Comparison of ENCODE assay signal across 9 cellular contexts in the genomic region with DNA sequence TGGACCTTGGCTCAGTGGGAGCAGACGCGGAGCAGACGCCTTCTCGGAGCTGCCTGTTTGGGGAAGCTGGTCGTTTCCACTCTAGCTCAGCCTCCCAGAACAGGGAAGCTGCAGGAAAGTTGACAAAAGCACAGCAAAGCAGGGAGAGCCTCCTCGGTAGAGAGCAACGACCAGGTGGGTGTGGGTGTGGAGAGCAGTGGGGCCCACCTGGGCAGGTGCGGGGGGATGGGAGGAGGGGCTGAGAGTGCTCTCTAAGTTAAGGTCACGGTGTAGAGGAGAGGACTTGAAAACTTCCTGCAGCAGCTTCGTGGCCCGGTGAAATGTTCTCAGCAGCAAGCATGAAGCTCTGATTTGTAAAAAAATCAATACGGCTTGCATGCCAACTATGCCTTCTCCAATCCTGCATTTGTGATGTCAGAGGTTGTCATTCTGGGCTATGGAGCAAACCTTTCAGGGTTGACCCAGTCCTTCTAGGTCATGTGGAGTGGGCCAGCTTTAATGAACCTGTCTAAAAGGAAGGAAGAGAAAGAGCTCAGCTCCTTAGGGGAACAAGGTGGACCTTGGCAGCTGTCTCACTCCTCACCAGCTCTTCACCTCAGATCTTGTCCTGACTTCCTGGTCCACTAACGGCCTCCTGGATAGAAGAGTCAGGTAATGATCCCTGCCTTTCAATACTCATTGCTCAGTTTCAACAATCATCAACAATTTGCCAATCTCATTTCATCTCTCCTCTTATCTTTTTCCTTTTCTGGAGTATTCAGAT.
DNase-seq lines count a peak whose midpoint lies in the region; ATAC-seq and TF ChIP-seq lines count a peak whose summit lies in the region.
"Had no signal": no experiment of that assay in that cellular context is flagged by ENCODE, and none has a peak within 500 bp of the region (broad histone marks: within the 10 kb centered on the region; RNA-seq: fewer than 3 reads in every experiment).

No MANE protein-coding gene starts in this region.

- no peaks in the 10 kb centered on the region for H3K36me3 Mint-ChIP-seq in CD8-positive, alpha-beta T cell
- no peaks in the 10 kb centered on the region for H3K36me3 Mint-ChIP-seq in T-helper 17 cell (ENCODE audit: low read depth)

- no peaks in the 10 kb centered on the region for H3K36me3 ChIP-seq in CD8-positive, alpha-beta T cell (ENCODE audit: insufficient read depth, low read length)

- intact Hi-C loops in CD8-positive, alpha-beta T cell (cut with DNase I, micrococcal nuclease), result loop anchor here (1.0 to 5.0 kb wide), 4 partner anchors 34 to 177 kb away; partner anchors contain the start of gene UBL3 (in 1 of the 2)
- intact Hi-C loops in posterior vena cava (cut with DNase I), result no loop called here

- H3K4me3 ChIP-seq in CD8-positive, alpha-beta T cell (ENCODE audit: low read depth, low read length), result peak overlapping the region; percentile 51

- H3K27me3 ChIP-seq in CD8-positive, alpha-beta T cell (ENCODE audit: insufficient read depth, low read length), result no peaks in the 10 kb centered on the region

- H3K27me3 Mint-ChIP-seq in CD8-positive, alpha-beta T cell (ENCODE audit: low read depth), result no peaks in the 10 kb centered on the region
- H3K27me3 Mint-ChIP-seq in T-helper 17 cell, result no peaks in the 10 kb centered on the region

- peak overlapping the region; percentile 86 for H3K4me3 Mint-ChIP-seq in CD8-positive, alpha-beta T cell
- peak overlapping the region; percentile 96 for H3K4me3 Mint-ChIP-seq in T-helper 17 cell

- no peaks in the 10 kb centered on the region for H3K9me3 Mint-ChIP-seq in CD8-positive, alpha-beta T cell

- peak; percentile 10 for ATAC-seq in CD8-positive, alpha-beta T cell
- ATAC-seq in GM21447 (IDR thresholded peaks at IDR 0.05; ENCODE audit: unreplicated experiment) (peak; percentile 24), T-helper 17 cell (peak; percentile 26), left lobe of liver (peak; percentile 88), GM19328 (IDR thresholded peaks at IDR 0.05; ENCODE audit: unreplicated experiment) (no peak)

- no peak for TF ChIP-seq CTCF in CD8-positive, alpha-beta T cell (IDR thresholded peaks at IDR 0.05)

- CTCF ChIA-PET in CD8-positive, alpha-beta T cell (lab: Charles Lee), result interaction anchor here (0.6 to 8.9 kb wide), 18 partner anchors 9 to 221 kb away, joined by 3 to 132 read pairs (median 4); no protein-coding TSS in a partner anchor

- peaks cover 44% of the 10 kb centered on the region for H3K4me1 ChIP-seq in CD8-positive, alpha-beta T cell (ENCODE audit: insufficient read depth, low read length)

- POLR2A ChIA-PET in CD8-positive, alpha-beta T cell (lab: Charles Lee), result interaction anchor here (1.0 to 3.6 kb wide), 15 partner anchors 10 to 681 kb away, joined by 3 to 44 read pairs (median 6); partner anchors contain the start of genes UBL3 and USPL1

- DNase-seq in CD8-positive, alpha-beta T cell, result peak in 3 of 7 experiments; percentile 10 to 68 (median 23)
- DNase-seq in T-helper 17 cell (no peak), left lobe of liver (ENCODE audit: low spot score) (peak; percentile 59), posterior vena cava (ENCODE audit: low spot score) (no peak), germinal center (ENCODE audit: low spot score) (no peak), COLO668 (lab: John Stamatoyannopoulos, UW; ENCODE audit: unreplicated experiment) (no peak)
- DNase-seq: NCI-H1930 had no signal

- H3K27ac ChIP-seq in CD8-positive, alpha-beta T cell (ENCODE audit: low read depth, low read length), result peak overlapping the region; percentile 29

- H3K27ac Mint-ChIP-seq in CD8-positive, alpha-beta T cell, result peak overlapping the region; percentile 96
- peak overlapping the region; percentile 95 for H3K27ac Mint-ChIP-seq in T-helper 17 cell

- no peaks in the 10 kb centered on the region for H3K9me3 ChIP-seq in CD8-positive, alpha-beta T cell (ENCODE audit: low read length)
- H3K9me3 ChIP-seq in T-helper 17 cell (ENCODE audit: control insufficient read depth, low read length, poor library complexity, severe bottlenecking), result no peaks in the 10 kb centered on the region

- H3K4me1 Mint-ChIP-seq in CD8-positive, alpha-beta T cell (ENCODE audit: low read depth), result peaks cover 50% of the 10 kb centered on the region
- peaks cover 60% of the 10 kb centered on the region for H3K4me1 Mint-ChIP-seq in T-helper 17 cell

Comparison
In these comparisons a context has a peak if more than half of its experiments do, and no peak if none do; other contexts are left out.
1. intact Hi-C loops: an anchor here in CD8-positive, alpha-beta T cell (1.0 to 5.0 kb wide); none called in posterior vena cava.